ENCODE assay signal across 8 cellular contexts in genomic region chr22:31272522-31273446, GRCh38. TPM values are rescaled to one million over a fixed set of nuclear protein-coding genes. Genes with fewer than 3 reads are reported as not detected.
DNase-seq lines count a peak whose midpoint lies in the region; ATAC-seq, FAIRE-seq and TF ChIP-seq lines count a peak whose summit lies in the region.

No MANE protein-coding gene starts in this region.

- H3K36me3 ChIP-seq in Loucy (ENCODE audit: insufficient read depth, low read length): peaks cover 54% of the 10 kb centered on the region
- peaks cover 59% of the 10 kb centered on the region for H3K36me3 ChIP-seq in bronchial epithelial cell (ENCODE audit: control insufficient read depth, insufficient read depth, low read length)

- H3K4me2 ChIP-seq in Loucy (ENCODE audit: low read depth, low read length, poor library complexity, severe bottlenecking): no peak overlapping the region

- H3K4me3 ChIP-seq in Loucy (ENCODE audit: low read length, poor library complexity, severe bottlenecking) (no peak overlapping the region), bronchial epithelial cell (ENCODE audit: low read depth, low read length) (no peak overlapping the region)

- H3K9me3 ChIP-seq in Loucy (ENCODE audit: insufficient read depth, low read depth, low read length): no peaks in the 10 kb centered on the region

- H3K27me3 ChIP-seq in Loucy (ENCODE audit: insufficient read depth, low read length, poor library complexity, severe bottlenecking) (no peaks in the 10 kb centered on the region), bronchial epithelial cell (ENCODE audit: control insufficient read depth, insufficient read depth, low read length) (no peaks in the 10 kb centered on the region)

- H3K9me2 ChIP-seq in Loucy (replicated peaks; ENCODE audit: low read depth, low read length): no peaks in the 10 kb centered on the region

- no peaks in the 10 kb centered on the region for H3F3A ChIP-seq in Loucy (ENCODE audit: low read depth)

- peak; percentile 61 for ATAC-seq in stimulated activated memory B cell treated with anti-CD40 and anti-IgM and Interleukin-4, amounts not matched to agents 10 μg/mL and 1 μg/mL and 100 μg/mL, for 72 hours
- no peak for ATAC-seq in HG02571 (IDR thresholded peaks at IDR 0.05; ENCODE audit: unreplicated experiment)

- no peak overlapping the region for H3K4me3 Mint-ChIP-seq in T-helper 2 cell treated with Interferon-gamma antibody and Interleukin-4, amounts not matched to agents 5 μg/mL and 100 μg/mL, for 36 hours
- no peak overlapping the region for H3K4me3 Mint-ChIP-seq in stimulated activated memory B cell treated with anti-CD40 and anti-IgM and Interleukin-4, amounts not matched to agents 10 μg/mL and 1 μg/mL and 100 μg/mL, for 72 hours

- peak overlapping the region; percentile 41 for H3K27ac Mint-ChIP-seq in T-helper 2 cell treated with Interferon-gamma antibody and Interleukin-4, amounts not matched to agents 5 μg/mL and 100 μg/mL, for 36 hours
- H3K27ac Mint-ChIP-seq in stimulated activated memory B cell treated with anti-CD40 and anti-IgM and Interleukin-4, amounts not matched to agents 10 μg/mL and 1 μg/mL and 100 μg/mL, for 72 hours: no peak overlapping the region

- H3K4me1 Mint-ChIP-seq in T-helper 2 cell treated with Interferon-gamma antibody and Interleukin-4, amounts not matched to agents 5 μg/mL and 100 μg/mL, for 36 hours (ENCODE audit: low read depth): peaks cover 11% of the 10 kb centered on the region
- no peaks in the 10 kb centered on the region for H3K4me1 Mint-ChIP-seq in stimulated activated memory B cell treated with anti-CD40 and anti-IgM and Interleukin-4, amounts not matched to agents 10 μg/mL and 1 μg/mL and 100 μg/mL, for 72 hours

- peak; percentile 73 for TF ChIP-seq CTCF in Loucy (conservative IDR thresholded peaks at IDR 0.05; ENCODE audit: low read length)
- TF ChIP-seq CTCF in bronchial epithelial cell (IDR thresholded peaks at IDR 0.05; ENCODE audit: insufficient read depth, low read length, severe bottlenecking): peak; percentile 66

- H4K20me1 ChIP-seq in Loucy (ENCODE audit: insufficient read depth, low read length, poor library complexity, severe bottlenecking): no peaks in the 10 kb centered on the region

- no peak overlapping the region for H2AFZ ChIP-seq in Loucy (ENCODE audit: low read length)

- peak; percentile 97 for FAIRE-seq in bronchial epithelial cell (lab: Jason Lieb, UNC)

- no peak overlapping the region for H3K9ac ChIP-seq in Loucy (ENCODE audit: low read depth, low read length, poor library complexity, severe bottlenecking)

- no peaks in the 10 kb centered on the region for H3K4me1 ChIP-seq in Loucy (ENCODE audit: insufficient read depth, low read length, poor library complexity, severe bottlenecking)

- H3K79me2 ChIP-seq in Loucy (ENCODE audit: insufficient read depth, low read length): no peaks in the 10 kb centered on the region

- H3K27me3 Mint-ChIP-seq in T-helper 2 cell treated with Interferon-gamma antibody and Interleukin-4, amounts not matched to agents 5 μg/mL and 100 μg/mL, for 36 hours (ENCODE audit: low read depth): no peaks in the 10 kb centered on the region
- H3K27me3 Mint-ChIP-seq in stimulated activated memory B cell treated with anti-CD40 and anti-IgM and Interleukin-4, amounts not matched to agents 10 μg/mL and 1 μg/mL and 100 μg/mL, for 72 hours: no peaks in the 10 kb centered on the region

- H3K36me3 Mint-ChIP-seq in T-helper 2 cell treated with Interferon-gamma antibody and Interleukin-4, amounts not matched to agents 5 μg/mL and 100 μg/mL, for 36 hours (ENCODE audit: low read depth): peaks cover 55% of the 10 kb centered on the region
- H3K36me3 Mint-ChIP-seq in stimulated activated memory B cell treated with anti-CD40 and anti-IgM and Interleukin-4, amounts not matched to agents 10 μg/mL and 1 μg/mL and 100 μg/mL, for 72 hours: peaks cover 36% of the 10 kb centered on the region

- no peaks in the 10 kb centered on the region for H3K9me3 Mint-ChIP-seq in T-helper 2 cell treated with Interferon-gamma antibody and Interleukin-4, amounts not matched to agents 5 μg/mL and 100 μg/mL, for 36 hours
- H3K9me3 Mint-ChIP-seq in stimulated activated memory B cell treated with anti-CD40 and anti-IgM and Interleukin-4, amounts not matched to agents 10 μg/mL and 1 μg/mL and 100 μg/mL, for 72 hours: no peaks in the 10 kb centered on the region

- peak; percentile 65 for DNase-seq in DMS53 (lab: John Stamatoyannopoulos, UW)
- DNase-seq in DMS53 treated with DMSO at 0.1 percent for 48 hours (lab: John Stamatoyannopoulos, UW; ENCODE audit: unreplicated experiment): no peak
- DNase-seq in T-helper 2 cell treated with Interferon-gamma antibody and Interleukin-4, amounts not matched to agents 5 μg/mL and 100 μg/mL, for 36 hours (ENCODE audit: low spot score): no peak
- no peak for DNase-seq in bronchial epithelial cell (ENCODE audit: low read depth)
- peak; percentile 80 for DNase-seq in islet precursor cell

RNA-seq across cellular contexts. Expression of gene PIK3IP1, which starts 19.5 kb away (rescaled TPM):
- total RNA-seq in bronchial epithelial cell: 6.3 and 13.3 TPM in 2 replicates

Comparison
In these comparisons a context has a peak if more than half of its experiments do, and no peak if none do; other contexts are left out.
1. DNase-seq: peak in DMS53 (single experiment) and islet precursor cell (single experiment); none in DMS53 treated with DMSO at 0.1 percent for 48 hours (single experiment), T-helper 2 cell treated with Interferon-gamma antibody and Interleukin-4, amounts not matched to agents 5 μg/mL and 100 μg/mL, for 36 hours (single experiment) and bronchial epithelial cell (single experiment).